ENCODE assay signal across 32 cellular contexts in genomic region chr2:144208924-144209323, GRCh38.
"Had no signal": no experiment of that assay in that cellular context is flagged by ENCODE, and none has a peak within 500 bp of the region (broad histone marks: within the 10 kb centered on the region; RNA-seq: fewer than 3 reads in every experiment).

No MANE protein-coding gene starts in this region.

- H3K27ac ChIP-seq: neutrophil, ovary, sigmoid colon, suprapubic skin, tibial artery, upper lobe of right lung had no signal

- H3K4me1 ChIP-seq: sigmoid colon, suprapubic skin, tibial artery, upper lobe of right lung had no signal

- H3K4me3 Mint-ChIP-seq: activated CD4-positive, alpha-beta T cell treated with anti-CD3 and anti-CD28 coated beads for 36 hours; activated naive CD4-positive, alpha-beta T cell treated with anti-CD3 and anti-CD28 coated beads, Interleukin-2, amount 50 U/mL, for 24 hours; activated naive CD8-positive, alpha-beta T cell treated with anti-CD3 and anti-CD28 coated beads, Interleukin-2, amount 50 U/mL, for 24 hours; activated T-cell treated with anti-CD3 and anti-CD28 coated beads, Interleukin-2, amount 50 U/mL, for 24 hours; effector memory CD8-positive, alpha-beta T cell; naive B cell; nephron progenitor cell; T-helper 2 cell treated with Interferon-gamma antibody and Interleukin-4, amounts not matched to agents 5 μg/mL and 100 μg/mL, for 36 hours had no signal

- ATAC-seq: activated CD4-positive, alpha-beta T cell treated with anti-CD3 and anti-CD28 coated beads for 36 hours; activated naive CD8-positive, alpha-beta T cell treated with anti-CD3 and anti-CD28 coated beads, Interleukin-2, amount 50 U/mL, for 24 hours; effector memory CD8-positive, alpha-beta T cell; left colon; upper lobe of right lung had no signal

- H3K4me2 ChIP-seq: smooth muscle cell had no signal

- H3K9me3 ChIP-seq: neutrophil, ovary, sigmoid colon, suprapubic skin, tibial artery, upper lobe of right lung had no signal

- FAIRE-seq: keratinocyte had no signal

- H3K27me3 ChIP-seq: neutrophil, ovary, sigmoid colon, suprapubic skin, tibial artery, upper lobe of right lung had no signal

- H3K36me3 ChIP-seq: ovary, sigmoid colon, upper lobe of right lung had no signal

- H3K27ac Mint-ChIP-seq: activated CD4-positive, alpha-beta T cell treated with anti-CD3 and anti-CD28 coated beads for 36 hours; activated naive CD4-positive, alpha-beta T cell treated with anti-CD3 and anti-CD28 coated beads, Interleukin-2, amount 50 U/mL, for 24 hours; activated naive CD8-positive, alpha-beta T cell treated with anti-CD3 and anti-CD28 coated beads, Interleukin-2, amount 50 U/mL, for 24 hours; activated T-cell treated with anti-CD3 and anti-CD28 coated beads, Interleukin-2, amount 50 U/mL, for 24 hours; effector memory CD8-positive, alpha-beta T cell; nephron progenitor cell; progenitor cell of endocrine pancreas; T-helper 2 cell treated with Interferon-gamma antibody and Interleukin-4, amounts not matched to agents 5 μg/mL and 100 μg/mL, for 36 hours had no signal

- DNase-seq: activated CD4-positive, alpha-beta T cell treated with anti-CD3 and anti-CD28 coated beads for 36 hours; activated CD4-positive, CD25-positive, alpha-beta regulatory T cell; activated CD8-positive, alpha-beta memory T cell treated with anti-CD3 and anti-CD28 coated beads for 24 hours; activated CD8-positive, alpha-beta memory T cell treated with anti-CD3 and anti-CD28 coated beads, Interleukin-2, amount 50 U/mL, for 4 hours; activated gamma-delta T cell; activated naive CD8-positive, alpha-beta T cell treated with anti-CD3 and anti-CD28 coated beads, Interleukin-2, amount 50 U/mL, for 24 hours; activated T-cell treated with anti-CD3 and anti-CD28 coated beads, Interleukin-2, amount 50 U/mL, for 24 hours; amygdala; caudate nucleus; cortex of kidney; effector memory CD8-positive, alpha-beta T cell; erythroblast; head of caudate nucleus; hippocampal formation; left colon; mammary epithelial cell; naive B cell; nephron progenitor cell; ovary; retina; sigmoid colon; stimulated activated CD4-positive, alpha-beta T cell treated with anti-CD3 and anti-CD28 coated beads, Interleukin-1b, Interleukin-23, amount 100 ng/mL, for 48 hours; stimulated activated naive CD4-positive, alpha-beta T cell; tibial artery; upper lobe of right lung had no signal

- H3K4me3 ChIP-seq: ovary, sigmoid colon, smooth muscle cell, suprapubic skin, tibial artery, upper lobe of right lung had no signal

- H3K4me1 Mint-ChIP-seq: nephron progenitor cell had no signal

- H3K9me3 Mint-ChIP-seq: activated naive CD8-positive, alpha-beta T cell treated with anti-CD3 and anti-CD28 coated beads, Interleukin-2, amount 50 U/mL, for 24 hours; effector memory CD8-positive, alpha-beta T cell had no signal
